ENCODE assay signal across 14 cellular contexts in genomic region chr11:86039094-86039493, GRCh38. TPM values are rescaled to one million over a fixed set of nuclear protein-coding genes. Genes with fewer than 3 reads are reported as not detected.
DNase-seq lines count a peak whose midpoint lies in the region; ATAC-seq and TF ChIP-seq lines count a peak whose summit lies in the region.
"Had no signal": no experiment of that assay in that cellular context is flagged by ENCODE, and none has a peak within 500 bp of the region (broad histone marks: within the 10 kb centered on the region; RNA-seq: fewer than 3 reads in every experiment).

No MANE protein-coding gene starts in this region.

- H3K4me1 ChIP-seq in subcutaneous abdominal adipose tissue (ENCODE audit: control insufficient read depth in 5 of 5, insufficient read depth in 5 of 5, low read length in 5 of 5) (peaks cover 0 to 50% (median 44%) of the 10 kb centered on the region in 5 donors), osteoblast (ENCODE audit: insufficient read depth, low read length) (peaks cover 37% of the 10 kb centered on the region)

- H3K27me3 Mint-ChIP-seq in chondrocyte (ENCODE audit: low read depth), result no peaks in the 10 kb centered on the region
- no peaks in the 10 kb centered on the region for H3K27me3 Mint-ChIP-seq in natural killer cell treated with Interleukin-12 subunit alpha and Interleukin-12 subunit beta and Interleukin-15 and Interleukin-18, amount 100 ng/mL, for 72 hours

- H3K27me3 ChIP-seq in subcutaneous abdominal adipose tissue (ENCODE audit: control insufficient read depth in 5 of 5, insufficient read depth in 4 of 5, low read length in 5 of 5) (no peaks in the 10 kb centered on the region), osteoblast (ENCODE audit: insufficient read depth, low read length) (no peaks in the 10 kb centered on the region)

- no peak overlapping the region for H3K4me3 Mint-ChIP-seq in chondrocyte (ENCODE audit: unreplicated experiment)
- H3K4me3 Mint-ChIP-seq in natural killer cell treated with Interleukin-12 subunit alpha and Interleukin-12 subunit beta and Interleukin-15 and Interleukin-18, amount 100 ng/mL, for 72 hours, result no peak overlapping the region
- H3K4me3 Mint-ChIP-seq: GM23338 had no signal

- H3K4me2 ChIP-seq in osteoblast (ENCODE audit: insufficient read depth, low read length), result no peak overlapping the region
- H3K4me2 ChIP-seq: GM23338 had no signal

- TF ChIP-seq CTCF in chondrocyte (IDR thresholded peaks at IDR 0.05) (no peak), osteoblast (IDR thresholded peaks at IDR 0.05; ENCODE audit: extremely low read depth, low read depth, low read length) (no peak), coronary artery (IDR thresholded peaks at IDR 0.05) (no peak)

- H3K27ac Mint-ChIP-seq in chondrocyte (ENCODE audit: unreplicated experiment), result peak overlapping the region; percentile 46
- H3K27ac Mint-ChIP-seq in natural killer cell treated with Interleukin-12 subunit alpha and Interleukin-12 subunit beta and Interleukin-15 and Interleukin-18, amount 100 ng/mL, for 72 hours, result peak overlapping the region; percentile 80 to 85
- H3K27ac Mint-ChIP-seq: GM23338 had no signal

- H4K20me1 ChIP-seq in osteoblast (ENCODE audit: insufficient read depth, low read length), result peaks cover 37% of the 10 kb centered on the region

- H3K4me3 ChIP-seq in subcutaneous abdominal adipose tissue (ENCODE audit: low read depth in 1 of 5, low read length in 5 of 5), result no peak overlapping the region
- no peak overlapping the region for H3K4me3 ChIP-seq in osteoblast (ENCODE audit: insufficient read depth, low read length)
- H3K4me3 ChIP-seq in coronary artery, result no peak overlapping the region
- H3K4me3 ChIP-seq: GM23338 had no signal

- ATAC-seq in Right ventricle myocardium inferior, result peak; percentile 36
- no peak for ATAC-seq in natural killer cell treated with Interleukin-12 subunit alpha and Interleukin-12 subunit beta and Interleukin-15 and Interleukin-18, amount 100 ng/mL, for 72 hours
- ATAC-seq: GM23338 had no signal

- no peak overlapping the region for H2AFZ ChIP-seq in osteoblast (ENCODE audit: low read length)
- H2AFZ ChIP-seq: GM23338 had no signal

- H3K27ac ChIP-seq in subcutaneous abdominal adipose tissue (ENCODE audit: low read depth, low read length), result peak overlapping the region; percentile 2
- no peak overlapping the region for H3K27ac ChIP-seq in osteoblast (ENCODE audit: low read depth, low read length)
- no peak overlapping the region for H3K27ac ChIP-seq in coronary artery

- DNase-seq in Right ventricle myocardium inferior (ENCODE audit: missing footprints), result no peak
- no peak for DNase-seq in cardiac septum (ENCODE audit: low spot score)
- no peak for DNase-seq in chondrocyte (ENCODE audit: low spot score)
- DNase-seq in natural killer cell treated with Interleukin-12 subunit alpha and Interleukin-12 subunit beta and Interleukin-15 and Interleukin-18, amount 100 ng/mL, for 72 hours (ENCODE audit: low spot score), result no peak
- no peak for DNase-seq in hypothalamus (lab: John Stamatoyannopoulos, UW)
- DNase-seq in osteoblast (ENCODE audit: insufficient read length, low spot score, missing footprints), result no peak
- no peak for DNase-seq in coronary artery (ENCODE audit: low spot score)
- DNase-seq: DMS79 treated with DMSO at 0.1 percent for 48 hours, MV-4-11, NCI-H1417 treated with DMSO at 0.1 percent for 48 hours, NCI-H2029 treated with DMSO at 0.1 percent for 48 hours, NCI-H510A treated with DMSO at 0.1 percent for 48 hours had no signal

- peaks cover 79% of the 10 kb centered on the region for H3K4me1 Mint-ChIP-seq in chondrocyte (ENCODE audit: low read depth)
- peaks cover 56 to 61% of the 10 kb centered on the region in 2 donors for H3K4me1 Mint-ChIP-seq in natural killer cell treated with Interleukin-12 subunit alpha and Interleukin-12 subunit beta and Interleukin-15 and Interleukin-18, amount 100 ng/mL, for 72 hours (ENCODE audit: low read depth in 2 of 2)

- no peaks in the 10 kb centered on the region for H3K36me3 ChIP-seq in subcutaneous abdominal adipose tissue (ENCODE audit: control insufficient read depth in 5 of 5, insufficient read depth in 5 of 5, low read length in 5 of 5)
- no peaks in the 10 kb centered on the region for H3K36me3 ChIP-seq in osteoblast (ENCODE audit: insufficient read depth, low read length)

- H3K9me3 ChIP-seq in subcutaneous abdominal adipose tissue (ENCODE audit: control insufficient read depth in 5 of 5, low read length in 5 of 5) (no peaks in the 10 kb centered on the region), osteoblast (ENCODE audit: low read depth, low read length) (no peaks in the 10 kb centered on the region)

- H3K36me3 Mint-ChIP-seq in chondrocyte (ENCODE audit: low read depth), result peaks cover 2% of the 10 kb centered on the region
- no peaks in the 10 kb centered on the region for H3K36me3 Mint-ChIP-seq in natural killer cell treated with Interleukin-12 subunit alpha and Interleukin-12 subunit beta and Interleukin-15 and Interleukin-18, amount 100 ng/mL, for 72 hours

- intact Hi-C loops in Right ventricle myocardium inferior (cut with DNase I) (no loop called here), cardiac septum (cut with DNase I) (no loop called here)

- H3K79me2 ChIP-seq in osteoblast (ENCODE audit: insufficient read depth, low read length), result peaks cover 96% of the 10 kb centered on the region

- no peak overlapping the region for H3K9ac ChIP-seq in subcutaneous abdominal adipose tissue (ENCODE audit: low read length in 5 of 5)

- H3K9me3 Mint-ChIP-seq in chondrocyte (ENCODE audit: low read depth), result no peaks in the 10 kb centered on the region
- H3K9me3 Mint-ChIP-seq in natural killer cell treated with Interleukin-12 subunit alpha and Interleukin-12 subunit beta and Interleukin-15 and Interleukin-18, amount 100 ng/mL, for 72 hours, result no peaks in the 10 kb centered on the region
- H3K9me3 Mint-ChIP-seq: GM23338 had no signal

RNA-seq across cellular contexts. Expression of gene PICALM, which starts 29.8 kb away (rescaled TPM):
- total RNA-seq in Right ventricle myocardium inferior (126 TPM), cardiac septum (213 TPM), chondrocyte (319 to 358 TPM (median 328 TPM) in 3 replicates), osteoblast (313 and 324 TPM in 2 replicates)
- total RNA-seq in natural killer cell treated with Interleukin-12 subunit alpha and Interleukin-12 subunit beta and Interleukin-15 and Interleukin-18, amount 100 ng/mL, for 72 hours, result 100 to 1,000 TPM; 208 to 223 TPM
